ENCODE assay signal across 2 cellular contexts in genomic region chr22:20395897-20396287, GRCh38.
TF ChIP-seq lines count a peak whose summit lies in the region.

No MANE protein-coding gene starts in this region.

TF ChIP-seq in SK-N-SH, 30 proteins besides CTCF, POLR2A, EP300 and RAD21 (continued from another document):
- TF ChIP-seq ZBTB33 (IDR thresholded peaks at IDR 0.05; ENCODE audit: borderline replicate concordance, low read depth) (no peak), YY1 (IDR thresholded peaks at IDR 0.05; ENCODE audit: low read depth) (no peak), NFIC (IDR thresholded peaks at IDR 0.05; ENCODE audit: borderline replicate concordance) (no peak), SMC3 (IDR thresholded peaks at IDR 0.05; ENCODE audit: low read depth, low read length) (no peak), RFX5 (IDR thresholded peaks at IDR 0.05; ENCODE audit: low read length) (no peak), SIN3A (IDR thresholded peaks at IDR 0.05; ENCODE audit: borderline replicate concordance, low read depth, low read length) (no peak), MEF2A (IDR thresholded peaks at IDR 0.05; ENCODE audit: borderline replicate concordance, low read depth) (no peak), TEAD4 (IDR thresholded peaks at IDR 0.05; ENCODE audit: borderline replicate concordance, insufficient read depth) (no peak)

TF ChIP-seq in SK-N-SH treated with all-trans-retinoic acid at 6 μM for 48 hours, 23 proteins besides CTCF, POLR2A, EP300 and RAD21 (continued from another document):
- TF ChIP-seq, protein P1, sequence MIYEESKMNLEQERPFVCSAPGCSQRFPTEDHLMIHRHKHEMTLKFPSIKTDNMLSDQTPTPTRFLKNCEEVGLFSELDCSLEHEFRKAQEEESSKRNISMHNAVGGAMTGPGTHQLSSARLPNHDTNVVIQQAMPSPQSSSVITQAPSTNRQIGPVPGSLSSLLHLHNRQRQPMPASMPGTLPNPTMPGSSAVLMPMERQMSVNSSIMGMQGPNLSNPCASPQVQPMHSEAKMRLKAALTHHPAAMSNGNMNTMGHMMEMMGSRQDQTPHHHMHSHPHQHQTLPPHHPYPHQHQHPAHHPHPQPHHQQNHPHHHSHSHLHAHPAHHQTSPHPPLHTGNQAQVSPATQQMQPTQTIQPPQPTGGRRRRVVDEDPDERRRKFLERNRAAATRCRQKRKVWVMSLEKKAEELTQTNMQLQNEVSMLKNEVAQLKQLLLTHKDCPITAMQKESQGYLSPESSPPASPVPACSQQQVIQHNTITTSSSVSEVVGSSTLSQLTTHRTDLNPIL (CRISPR knock-in tag; IDR thresholded peaks at IDR 0.05; ENCODE audit: low read depth): no peak
- TF ChIP-seq TCF4 (CRISPR knock-in tag; IDR thresholded peaks at IDR 0.05; ENCODE audit: borderline replicate concordance) (no peak), TSHZ2 (CRISPR knock-in tag; IDR thresholded peaks at IDR 0.05) (no peak), SNAI2 (CRISPR knock-in tag; IDR thresholded peaks at IDR 0.05) (no peak)
